In the genomic region with DNA sequence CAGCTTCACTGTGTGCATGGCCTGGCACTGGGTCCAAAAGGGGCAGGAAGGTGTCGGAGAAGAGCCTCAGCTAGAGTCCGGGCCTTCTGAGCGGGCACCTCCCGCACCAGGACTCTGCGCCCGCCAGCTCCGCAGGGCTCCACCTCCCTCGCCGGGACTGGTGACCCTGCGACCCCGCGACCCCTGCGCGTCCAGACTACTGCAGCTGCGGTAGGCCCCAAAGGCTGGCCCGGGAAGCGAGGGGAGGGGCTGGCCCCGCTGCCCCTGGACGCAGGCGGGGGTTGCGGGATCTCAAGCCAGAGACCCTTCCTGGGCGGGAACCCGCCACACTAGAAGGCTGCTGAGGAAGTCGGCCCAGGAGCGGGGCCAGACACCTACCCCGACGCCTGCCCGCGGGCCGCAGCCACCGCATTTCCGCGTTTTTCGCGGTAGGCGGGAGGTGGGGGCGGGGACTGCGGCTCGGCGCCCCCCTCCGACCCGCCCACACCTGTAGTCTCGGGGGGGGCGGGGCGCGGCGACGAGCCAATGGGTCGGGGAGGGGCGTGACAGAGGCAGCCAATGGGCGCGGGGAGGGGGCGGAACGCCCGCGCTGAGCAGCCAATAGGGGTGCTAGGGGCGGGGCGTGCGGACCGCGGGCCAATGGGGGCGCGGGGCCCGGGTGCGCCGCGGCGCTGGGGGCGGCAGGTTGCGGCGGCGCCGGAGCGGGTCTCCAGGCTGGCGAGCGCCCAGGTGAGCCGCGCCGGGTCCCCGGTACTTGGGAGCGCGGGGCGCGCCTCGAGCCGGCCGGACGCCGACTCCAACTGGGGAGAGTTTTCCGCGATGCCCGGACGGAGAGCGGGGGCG, we compare ENCODE assay signal across 8 cellular contexts. TPM values are rescaled to one million over a fixed set of nuclear protein-coding genes. Genes with fewer than 3 reads are reported as not detected.
DNase-seq lines count a peak whose midpoint lies in the region; ATAC-seq and TF ChIP-seq lines count a peak whose summit lies in the region.

TSS of gene LMNTD2 (minus strand) at position 434 of the 843 bp plus-strand sequence. CDS start at position 412, 22 bp downstream.
A gene with protein sequence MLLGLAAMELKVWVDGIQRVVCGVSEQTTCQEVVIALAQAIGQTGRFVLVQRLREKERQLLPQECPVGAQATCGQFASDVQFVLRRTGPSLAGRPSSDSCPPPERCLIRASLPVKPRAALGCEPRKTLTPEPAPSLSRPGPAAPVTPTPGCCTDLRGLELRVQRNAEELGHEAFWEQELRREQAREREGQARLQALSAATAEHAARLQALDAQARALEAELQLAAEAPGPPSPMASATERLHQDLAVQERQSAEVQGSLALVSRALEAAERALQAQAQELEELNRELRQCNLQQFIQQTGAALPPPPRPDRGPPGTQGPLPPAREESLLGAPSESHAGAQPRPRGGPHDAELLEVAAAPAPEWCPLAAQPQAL (plus strand): TSS at position 666 of the 843 bp plus-strand sequence. CDS start 799 bp downstream, outside the sequence.

- H3K4me3 ChIP-seq in DND-41 (ENCODE audit: low read depth in 1 of 2, low read length in 2 of 2) (peak within 1 kb of the TSS; percentile 86 to 95), RWPE2 (ENCODE audit: severe bottlenecking) (peak within 1 kb of the TSS; percentile 93), neuron (ENCODE audit: low read length) (peak within 1 kb of the TSS; percentile 58), stomach smooth muscle (ENCODE audit: low read length in 2 of 2) (peak within 1 kb of the TSS; percentile 49 to 74)

- H3K27me3 ChIP-seq in DND-41 (ENCODE audit: insufficient read depth, low read length, poor library complexity), result no peaks in the 10 kb centered on the region
- H3K27me3 ChIP-seq in RWPE2 (ENCODE audit: insufficient read depth, poor library complexity, severe bottlenecking), result peaks cover 3% of the 10 kb centered on the region
- peaks cover 21% of the 10 kb centered on the region for H3K27me3 ChIP-seq in foreskin keratinocyte
- H3K27me3 ChIP-seq in neuron (ENCODE audit: insufficient read depth, low read length), result peaks cover 37% of the 10 kb centered on the region
- H3K27me3 ChIP-seq in stomach smooth muscle (ENCODE audit: control insufficient read depth in 1 of 2, insufficient read depth in 2 of 2, low read length in 2 of 2), result peaks cover 12 to 32% of the 10 kb centered on the region in 2 donors

- H3K9me3 ChIP-seq in DND-41 (ENCODE audit: insufficient read depth, low read length, severe bottlenecking) (no peaks in the 10 kb centered on the region), RWPE2 (ENCODE audit: severe bottlenecking) (no peaks in the 10 kb centered on the region), neuron (ENCODE audit: low read length) (peaks cover 4% of the 10 kb centered on the region), stomach smooth muscle (ENCODE audit: control insufficient read depth in 2 of 2, low read length in 2 of 2) (no peaks in the 10 kb centered on the region)

- H3K9ac ChIP-seq in DND-41 (ENCODE audit: low read depth, low read length) (peak within 1 kb of the TSS; percentile 82), stomach smooth muscle (ENCODE audit: low read length in 2 of 2) (peak within 1 kb of the TSS; percentile 21 to 22)

- H3K36me3 ChIP-seq in DND-41 (ENCODE audit: insufficient read depth, low read length) (peaks cover 19% of the 10 kb centered on the region), RWPE2 (ENCODE audit: low read depth) (peaks cover 15% of the 10 kb centered on the region), neuron (ENCODE audit: insufficient read depth, low read length) (no peaks in the 10 kb centered on the region), stomach smooth muscle (ENCODE audit: control insufficient read depth in 2 of 2, insufficient read depth in 2 of 2, low read length in 2 of 2) (no peaks in the 10 kb centered on the region)

- peak; percentile 92 for ATAC-seq in DND-41 (ENCODE audit: insufficient read depth, low read depth)
- ATAC-seq in GM21825 (IDR thresholded peaks at IDR 0.05; ENCODE audit: unreplicated experiment), result peak; percentile 70
- ATAC-seq in RWPE2 (ENCODE audit: low read depth), result peak; percentile 60
- ATAC-seq in foreskin keratinocyte, result peak; percentile 79

- H4K20me1 ChIP-seq in DND-41 (ENCODE audit: insufficient read depth, low read length), result peaks cover 29% of the 10 kb centered on the region

- TF ChIP-seq CTCF in DND-41 (IDR thresholded peaks at IDR 0.05; ENCODE audit: borderline replicate concordance, extremely low read depth, low read length, poor library complexity, severe bottlenecking) (no peak), RWPE2 (IDR thresholded peaks at IDR 0.05; ENCODE audit: poor library complexity, severe bottlenecking) (no peak), foreskin keratinocyte (conservative IDR thresholded peaks at IDR 0.05) (no peak)

- peak; percentile 95 for DNase-seq in DND-41
- DNase-seq in LHCN-M2 (ENCODE audit: low read depth), result peak; percentile 59
- peak; percentile 92 for DNase-seq in RWPE2 (ENCODE audit: low spot score)
- peak; percentile 98 for DNase-seq in activated effector memory CD4-positive, alpha-beta T cell treated with anti-CD3 and anti-CD28 coated beads, Interleukin-2, amount 50 U/mL, for 16 hours
- peak in 1 of 2 donors; percentile 56 for DNase-seq in foreskin keratinocyte

- peaks cover 8% of the 10 kb centered on the region for H3K79me2 ChIP-seq in DND-41 (ENCODE audit: insufficient read depth, low read length)

- H3K27ac ChIP-seq in DND-41 (ENCODE audit: low read length) (peak within 1 kb of the TSS; percentile 76), RWPE2 (ENCODE audit: poor library complexity, severe bottlenecking) (peak within 1 kb of the TSS; percentile 81), foreskin keratinocyte (peak within 1 kb of the TSS; percentile 10), stomach smooth muscle (ENCODE audit: low read length) (no peak within 1 kb of the TSS)

- H2AFZ ChIP-seq in DND-41 (ENCODE audit: low read depth, low read length) (peak within 1 kb of the TSS; percentile 83), neuron (ENCODE audit: low read depth, low read length) (peak within 1 kb of the TSS; percentile 46)

- H3K4me1 ChIP-seq in DND-41 (ENCODE audit: insufficient read depth, low read length) (peaks cover 31% of the 10 kb centered on the region), RWPE2 (ENCODE audit: insufficient read depth, poor library complexity, severe bottlenecking) (no peaks in the 10 kb centered on the region), foreskin keratinocyte (peaks cover 5% of the 10 kb centered on the region), neuron (ENCODE audit: insufficient read depth, low read length) (peaks cover 20% of the 10 kb centered on the region), stomach smooth muscle (ENCODE audit: control insufficient read depth, insufficient read depth, low read length) (peaks cover 16% of the 10 kb centered on the region)

- peak within 1 kb of the TSS; percentile 98 for H3K4me2 ChIP-seq in DND-41 (ENCODE audit: insufficient read depth, low read length)

RNA-seq across cellular contexts. Expression of gene LMNTD2, which starts in this region (rescaled TPM):
- total RNA-seq in LHCN-M2 (2014; rRNA removed), result 0.46 and 1.3 TPM in 2 replicates
- 0.30 TPM for polyA plus RNA-seq in LHCN-M2 (2012)
- 0.92 and 0.95 TPM in 2 replicates for total RNA-seq in foreskin keratinocyte
- 1.2 and 1.3 TPM in 2 replicates for polyA plus RNA-seq in foreskin keratinocyte

RNA-seq across cellular contexts. Expression of the second gene that starts in this region (rescaled TPM):
- total RNA-seq in LHCN-M2 (2014; rRNA removed), result 6.2 and 8.8 TPM in 2 replicates
- polyA plus RNA-seq in LHCN-M2 (2012), result 17.1 TPM
- total RNA-seq in foreskin keratinocyte, result 37.3 and 44.3 TPM in 2 replicates
- polyA plus RNA-seq in foreskin keratinocyte, result 51.7 and 59.1 TPM in 2 replicates
